ENCODE assay signal across 8 cellular contexts in the genomic region with DNA sequence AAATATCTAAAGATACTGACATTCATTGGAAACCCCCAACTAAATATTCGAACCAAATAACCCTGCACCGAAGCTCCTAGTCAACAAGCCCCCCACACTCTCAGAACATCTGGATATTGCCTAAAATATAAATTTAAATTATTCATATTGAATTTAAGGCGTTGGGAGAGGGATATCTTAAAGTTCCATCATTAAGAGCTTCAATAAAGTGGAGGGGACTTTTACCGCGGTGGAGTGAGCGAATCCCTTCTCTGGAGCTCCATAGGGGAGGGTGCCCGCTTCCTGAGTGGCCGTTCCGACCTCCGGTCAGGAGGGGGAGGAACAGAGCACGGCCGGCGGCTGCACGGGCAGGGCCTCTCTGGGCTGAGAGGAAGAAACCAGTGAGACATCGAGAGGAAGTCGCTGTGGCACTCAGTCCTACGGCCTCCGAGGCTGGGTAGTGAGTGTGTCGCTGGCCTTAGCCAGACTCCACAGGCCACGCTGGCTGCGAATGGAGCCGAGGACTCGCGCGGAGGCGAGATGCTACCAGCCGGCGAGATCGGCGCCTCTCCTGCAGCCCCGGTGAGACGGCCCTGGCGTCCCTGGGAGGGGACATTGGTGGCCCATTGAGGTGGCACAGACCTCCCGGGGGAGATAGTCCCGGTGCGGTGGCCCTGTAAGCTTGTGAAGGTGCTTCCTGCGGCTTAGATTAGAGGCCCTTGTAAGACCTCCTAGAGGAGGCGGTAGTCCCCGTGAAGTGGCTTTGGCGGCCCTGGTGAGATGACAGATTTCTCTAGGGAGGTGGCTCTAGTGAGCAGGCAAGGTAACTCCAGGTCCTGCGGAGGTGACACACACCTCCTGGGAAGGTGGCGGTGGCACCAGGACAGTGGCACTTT. TPM values are rescaled to one million over a fixed set of nuclear protein-coding genes. Genes with fewer than 3 reads are reported as not detected.
A peak's percentile ranks its signal among the peaks of the same experiment; 100 is the strongest.
DNase-seq lines count a peak whose midpoint lies in the region; ATAC-seq, FAIRE-seq and TF ChIP-seq lines count a peak whose summit lies in the region.

A gene (plus strand): TSS at position 405 of the 875 bp plus-strand sequence. CDS start 115 bp downstream, at position 520.

- intact Hi-C loops in T-helper 1 cell treated with Interleukin-12 subunit alpha and Interleukin-12 subunit beta and Interleukin-4 antibody, amounts not matched to agents 30 ng/mL and 1 ng/mL, for 36 hours (cut with micrococcal nuclease), result loop anchor here (1.0 to 5.0 kb wide), 19 partner anchors 10 to 1324 kb away; a partner anchor contains a TSS
- intact Hi-C loops in left cardiac atrium (cut with DNase I) (no loop called here), psoas muscle (cut with DNase I) (no loop called here)

- H3K4me3 ChIP-seq in psoas muscle, result peak within 1 kb of the TSS; percentile 92

- peak; percentile 92 for DNase-seq in GM13976 (ENCODE audit: low spot score)
- peak; percentile 28 for DNase-seq in NCI-H1436 treated with DMSO at 0.1 percent for 48 hours (lab: John Stamatoyannopoulos, UW)
- DNase-seq in amniotic stem cell (lab: John Stamatoyannopoulos, UW), result peak; percentile 84
- peak; percentile 93 for DNase-seq in left cardiac atrium
- DNase-seq in psoas muscle, result peak; percentile 89 to 94
- peak; percentile 98 for DNase-seq in urothelium cell line (ENCODE audit: low spot score)

- no peaks in the 10 kb centered on the region for H3K9me3 ChIP-seq in psoas muscle

- peaks cover 10% of the 10 kb centered on the region for H3K4me1 ChIP-seq in psoas muscle

- peaks cover 0 to 1% (median 0%) of the 10 kb centered on the region in 3 donors for H3K27me3 ChIP-seq in psoas muscle (ENCODE audit: insufficient read depth in 3 of 3, low read length in 2 of 3)

- H3K27ac ChIP-seq in psoas muscle, result peak within 1 kb of the TSS; percentile 93

- H3K36me3 ChIP-seq in psoas muscle (ENCODE audit: insufficient read depth in 1 of 2, low read depth in 1 of 2), result peaks cover 4 to 35% of the 10 kb centered on the region in 2 donors

- ATAC-seq in HG02852 (IDR thresholded peaks at IDR 0.05; ENCODE audit: unreplicated experiment) (peak; percentile 91), left cardiac atrium (peak; percentile 100), psoas muscle (peak; percentile 100)

- TF ChIP-seq CTCF in GM13976 (IDR thresholded peaks at IDR 0.05; ENCODE audit: borderline replicate concordance, control extremely low read depth, extremely low read depth, insufficient read depth, missing control alignments) (peak; percentile 97), psoas muscle (IDR thresholded peaks at IDR 0.05) (peak; percentile 62)

- in situ Hi-C loops in GM13976 (cut with MboI; ENCODE audit: low sequenced_read_pairs, unreplicated experiment), result no loop called here

- peak; percentile 86 for FAIRE-seq in urothelium cell line (lab: Jason Lieb, UNC)

- WGBS in psoas muscle, 3 donors, result 2 to 3% (median 2%) methylated on average over 40 to 42 of the region's 42 CpGs

RNA-seq across cellular contexts. Expression of the gene that starts here (rescaled TPM):
- 24.0 and 25.6 TPM in 2 replicates for total RNA-seq in T-helper 1 cell treated with Interleukin-12 subunit alpha and Interleukin-12 subunit beta and Interleukin-4 antibody, amounts not matched to agents 30 ng/mL and 1 ng/mL, for 36 hours
- total RNA-seq in left cardiac atrium (10 to 100 TPM; 11.8 to 13.8 TPM), psoas muscle (10 to 100 TPM; 16.6 to 20.8 (median 20.1) TPM)
- polyA plus RNA-seq in psoas muscle, result 10 to 100 TPM; 10.9 to 21.5 (median 14.1) TPM

Comparison
In these comparisons a context has a peak if more than half of its experiments do, and no peak if none do; other contexts are left out.
1. Peak in every context shown above with its lines: DNase-seq, ATAC-seq, H3K4me3 ChIP-seq and H3K27ac ChIP-seq.
2. DNase-seq: peak in every context shown above with its lines; median percentile 98 in urothelium cell line; 93 in left cardiac atrium; 92 in GM13976; 92 in psoas muscle; 84 in amniotic stem cell; 28 in NCI-H1436 treated with DMSO at 0.1 percent for 48 hours.